ENCODE assay signal across 12 cellular contexts in genomic region chr13:114096811-114097503, GRCh38. TPM values are rescaled to one million over a fixed set of nuclear protein-coding genes. Genes with fewer than 3 reads are reported as not detected.
A peak's percentile ranks its signal among the peaks of the same experiment; 100 is the strongest.
DNase-seq lines count a peak whose midpoint lies in the region; ATAC-seq, FAIRE-seq and TF ChIP-seq lines count a peak whose summit lies in the region.
"Had no signal": no experiment of that assay in that cellular context is flagged by ENCODE, and none has a peak within 500 bp of the region (broad histone marks: within the 10 kb centered on the region; RNA-seq: fewer than 3 reads in every experiment).

No MANE protein-coding gene starts in this region.

- H3K4me3 ChIP-seq in Panc1 (ENCODE audit: low read depth in 2 of 2, low read length in 2 of 2), result no peak overlapping the region
- H3K4me3 ChIP-seq: GM12878 had no signal

- peaks cover 71% of the 10 kb centered on the region for H3K4me1 Mint-ChIP-seq in stimulated activated naive CD8-positive, alpha-beta T cell treated with anti-CD3 and anti-CD28 coated beads, Interleukin-15, Interleukin-2, amounts not matched to agents 100 ng/mL and 50 ng/mL, for 24 hours (ENCODE audit: low read depth)

- H3K36me3 ChIP-seq in Panc1 (ENCODE audit: control insufficient read depth, insufficient read depth, low read length), result no peaks in the 10 kb centered on the region

- H3K36me3 Mint-ChIP-seq in stimulated activated naive CD8-positive, alpha-beta T cell treated with anti-CD3 and anti-CD28 coated beads, Interleukin-15, Interleukin-2, amounts not matched to agents 100 ng/mL and 50 ng/mL, for 24 hours (ENCODE audit: low read depth), result peaks cover 33% of the 10 kb centered on the region

- H3K27ac Mint-ChIP-seq in stimulated activated naive CD8-positive, alpha-beta T cell treated with anti-CD3 and anti-CD28 coated beads, Interleukin-15, Interleukin-2, amounts not matched to agents 100 ng/mL and 50 ng/mL, for 24 hours, result peak overlapping the region; percentile 79

- H3K27ac ChIP-seq in Panc1 (ENCODE audit: low read length) (peak overlapping the region; percentile 85), foreskin keratinocyte (no peak overlapping the region)

- in situ Hi-C loops in Panc1 (cut with HindIII; ENCODE audit: low pct_unique_long_range_greater_than_20kb, low sequenced_read_pairs), result no loop called here

- CTCF ChIA-PET in Panc1 (lab: Charles Lee), result no interaction called here

- BruUV-seq in Panc1 (replicated peaks; lab: Mats Ljungman, UMichigan), result no TSS peak

- no peaks in the 10 kb centered on the region for H3K27me3 Mint-ChIP-seq in stimulated activated naive CD8-positive, alpha-beta T cell treated with anti-CD3 and anti-CD28 coated beads, Interleukin-15, Interleukin-2, amounts not matched to agents 100 ng/mL and 50 ng/mL, for 24 hours

- H3K9me3 Mint-ChIP-seq in stimulated activated naive CD8-positive, alpha-beta T cell treated with anti-CD3 and anti-CD28 coated beads, Interleukin-15, Interleukin-2, amounts not matched to agents 100 ng/mL and 50 ng/mL, for 24 hours, result peaks cover 24% of the 10 kb centered on the region

- ATAC-seq in Panc1 (no peak), foreskin keratinocyte (no peak)
- ATAC-seq: GM12878 had no signal

- H3K27me3 ChIP-seq in Panc1 (ENCODE audit: control insufficient read depth, insufficient read depth, low read length), result no peaks in the 10 kb centered on the region
- peaks cover 2% of the 10 kb centered on the region for H3K27me3 ChIP-seq in foreskin keratinocyte

- DNase-seq in activated effector memory CD4-positive, alpha-beta T cell treated with anti-CD3 and anti-CD28 coated beads, Interleukin-2, amount 50 U/mL, for 16 hours, result peak; percentile 55
- DNase-seq in activated effector memory CD4-positive, alpha-beta T cell treated with Interleukin-2 at 50 U/mL for 16 hours, result no peak
- no peak for DNase-seq in Panc1 (ENCODE audit: low read depth, low spot score)
- DNase-seq in foreskin keratinocyte, result peak; percentile 21 to 47
- no peak for DNase-seq in RCC 7860 (ENCODE audit: low spot score)
- no peak for DNase-seq in D721Med (ENCODE audit: insufficient read length, low spot score)
- no peak for DNase-seq in stimulated activated CD4-positive, alpha-beta T cell treated with anti-CD3 and anti-CD28 coated beads, Interleukin-4, amount 100 ng/mL, for 1 hour
- DNase-seq: effector CD4-positive, alpha-beta T cell; hypothalamus; NCI-H226 had no signal

- no peaks in the 10 kb centered on the region for H3K9me3 ChIP-seq in Panc1 (ENCODE audit: control insufficient read depth, insufficient read depth, low read depth, low read length)

- POLR2A ChIA-PET in Panc1 (lab: Charles Lee), result interaction anchor here (0.5 kb wide), 1 partner anchor 54 kb away, joined by 4 read pairs; no protein-coding TSS in a partner anchor

- H3K4me3 Mint-ChIP-seq in stimulated activated naive CD8-positive, alpha-beta T cell treated with anti-CD3 and anti-CD28 coated beads, Interleukin-15, Interleukin-2, amounts not matched to agents 100 ng/mL and 50 ng/mL, for 24 hours, result no peak overlapping the region

- H3K4me1 ChIP-seq in Panc1 (ENCODE audit: control insufficient read depth, insufficient read depth, low read length) (peaks cover 44% of the 10 kb centered on the region), foreskin keratinocyte (no peaks in the 10 kb centered on the region)

- intact Hi-C loops in Panc1 (cut with micrococcal nuclease; ENCODE audit: unreplicated experiment), result loop anchor here (10.0 kb wide), 1 partner anchor 52 kb away; no protein-coding TSS in a partner anchor

- FAIRE-seq in RCC 7860 (lab: Jason Lieb, UNC) (no peak), D721Med (lab: Jason Lieb, UNC) (no peak)
- FAIRE-seq: GM12878 had no signal

- TF ChIP-seq CTCF in Panc1 (IDR thresholded peaks at IDR 0.05) (no peak), foreskin keratinocyte (conservative IDR thresholded peaks at IDR 0.05) (no peak), D721Med (IDR thresholded peaks at IDR 0.05; ENCODE audit: insufficient read depth, missing control alignments) (no peak)

RNA-seq across cellular contexts. Expression of gene RASA3, which starts 35.5 kb away (rescaled TPM):
- total RNA-seq in Panc1 (2021; ENCODE audit: unreplicated experiment) (33.7 TPM), foreskin keratinocyte (7.7 and 9.2 TPM in 2 replicates)
- polyA plus RNA-seq in Panc1 (2012; ENCODE audit: insufficient read length), result 38.4 TPM
- polyA plus RNA-seq in foreskin keratinocyte, result 4.1 and 4.8 TPM in 2 replicates

Comparison
In these comparisons a context has a peak if more than half of its experiments do, and no peak if none do; other contexts are left out.
1. DNase-seq: peak in activated effector memory CD4-positive, alpha-beta T cell treated with anti-CD3 and anti-CD28 coated beads, Interleukin-2, amount 50 U/mL, for 16 hours (single experiment) and foreskin keratinocyte (2 of 2); none in activated effector memory CD4-positive, alpha-beta T cell treated with Interleukin-2 at 50 U/mL for 16 hours (single experiment), Panc1 (single experiment), RCC 7860 (single experiment), D721Med (single experiment) and stimulated activated CD4-positive, alpha-beta T cell treated with anti-CD3 and anti-CD28 coated beads, Interleukin-4, amount 100 ng/mL, for 1 hour (single experiment).